In genomic region chr15:78422571-78423340, GRCh38 we compare ENCODE assay signal across 8 cellular contexts. TPM values are rescaled to one million over a fixed set of nuclear protein-coding genes. Genes with fewer than 3 reads are reported as not detected.
A peak's percentile ranks its signal among the peaks of the same experiment; 100 is the strongest.
DNase-seq lines count a peak whose midpoint lies in the region; ATAC-seq and TF ChIP-seq lines count a peak whose summit lies in the region.

No MANE protein-coding gene starts in this region.

- peak; percentile 96 for ATAC-seq in HCT116
- peak; percentile 86 for ATAC-seq in lung (ENCODE audit: insufficient read depth, low FRiP score)

- H3K27ac ChIP-seq in HCT116 (ENCODE audit: low read depth, low read length) (no peak overlapping the region), lung (ENCODE audit: low read depth in 1 of 2, low read length in 1 of 2) (no peak overlapping the region)

- CTCF ChIA-PET in HCT116 (lab: Charles Lee): interaction anchor here (0.8 to 2.2 kb wide), 12 partner anchors 10 to 182 kb away, joined by 3 to 28 read pairs (median 6); partner anchors contain the start of genes IREB2 and SKIC8

- H3K27me3 ChIP-seq in HCT116 (ENCODE audit: insufficient read depth, low read length) (no peaks in the 10 kb centered on the region), lung (ENCODE audit: control insufficient read depth, insufficient read depth) (no peaks in the 10 kb centered on the region)

- no peak overlapping the region for H3K9ac ChIP-seq in HCT116 (ENCODE audit: low read length)

- WGBS in lung, 2 donors: 55 to 61% methylated on average over 12 of the region's 12 CpGs

- H2AFZ ChIP-seq in HCT116 (ENCODE audit: low read depth, low read length, poor library complexity, severe bottlenecking): no peak overlapping the region

- H3K4me1 ChIP-seq in HCT116 (ENCODE audit: control insufficient read depth in 1 of 2, insufficient read depth in 2 of 2, low read length in 2 of 2) (peaks cover 0 to 14% of the 10 kb centered on the region in 2 experiments; a peak in 1 of 4 replicates), lung (ENCODE audit: control insufficient read depth in 2 of 2, insufficient read depth in 2 of 2, low read length in 2 of 2) (peaks cover 0 to 2% of the 10 kb centered on the region in 2 donors)

- no peaks in the 10 kb centered on the region for H3K9me2 ChIP-seq in HCT116 (ENCODE audit: insufficient read depth)

- H3K4me2 ChIP-seq in HCT116 (ENCODE audit: low read length): no peak overlapping the region

- H3K36me3 ChIP-seq in HCT116 (ENCODE audit: control insufficient read depth in 1 of 2, insufficient read depth in 2 of 2, low read length in 2 of 2): no peaks in the 10 kb centered on the region
- no peaks in the 10 kb centered on the region for H3K36me3 ChIP-seq in lung (ENCODE audit: control insufficient read depth in 2 of 2, insufficient read depth in 2 of 2, low read length in 2 of 2)

- no peak for TF ChIP-seq POLR2A in HCT116 (IDR thresholded peaks at IDR 0.05; ENCODE audit: borderline replicate concordance, extremely low read depth, insufficient read depth, insufficient read length)

- DNase-seq in Ammon's horn (ENCODE audit: low spot score): peak; percentile 81
- DNase-seq in HCT116 (ENCODE audit: low read depth, low spot score): peak; percentile 47
- DNase-seq in NCI-H748 (lab: John Stamatoyannopoulos, UW; ENCODE audit: unreplicated experiment): peak; percentile 54
- peak; percentile 63 for DNase-seq in activated CD4-positive, alpha-beta T cell treated with anti-CD3 and anti-CD28 coated beads, Interleukin-2, amount 50 U/mL, for 1 hour
- peak; percentile 50 for DNase-seq in dedifferentiated amniotic fluid mesenchymal stem cell (ENCODE audit: extremely low spot score)
- peak; percentile 67 for DNase-seq in lung (ENCODE audit: low spot score)
- peak; percentile 31 for DNase-seq in stimulated activated CD8-positive, alpha-beta memory T cell treated with anti-CD3 and anti-CD28 coated beads, Interleukin-15, amount 100 ng/mL, for 24 hours (ENCODE audit: low read depth)
- DNase-seq in NCI-H1930 (lab: John Stamatoyannopoulos, UW): no peak

- H3K9me3 ChIP-seq in HCT116 (ENCODE audit: control insufficient read depth in 1 of 2, insufficient read depth in 1 of 2, low read depth in 1 of 2, low read length in 2 of 2): no peaks in the 10 kb centered on the region
- H3K9me3 ChIP-seq in lung (ENCODE audit: control insufficient read depth in 2 of 2, insufficient read depth in 1 of 2, low read length in 1 of 2): peaks cover 0 to 2% of the 10 kb centered on the region in 2 donors

- H3K4me3 ChIP-seq in HCT116 (replicated peaks in 1 of 2; ENCODE audit: low read depth in 1 of 2, low read length in 2 of 2) (no peak overlapping the region), lung (no peak overlapping the region)

- POLR2A ChIA-PET in HCT116 (lab: Charles Lee): interaction anchor here (2.6 kb wide), 1 partner anchor 16 kb away, joined by 14 read pairs; the partner anchor contains the start of gene IREB2

- H4K20me1 ChIP-seq in HCT116 (ENCODE audit: insufficient read depth): no peaks in the 10 kb centered on the region

- no TSS peak for BruUV-seq in HCT116 (replicated peaks; lab: Mats Ljungman, UMichigan)

- intact Hi-C loops in HCT116 (cut with micrococcal nuclease): loop anchor here (1.0 to 2.0 kb wide), 2 partner anchors 114 to 310 kb away; no protein-coding TSS in a partner anchor

- peak; percentile 61 to 98 (median 97) for TF ChIP-seq CTCF in HCT116 (IDR thresholded peaks at IDR 0.05 in 2 of 3, conservative IDR thresholded peaks at IDR 0.05 in 1 of 3; ENCODE audit: borderline replicate concordance in 1 of 3, insufficient read depth in 1 of 3, low read depth in 2 of 3, low read length in 2 of 3)
- peak; percentile 86 for TF ChIP-seq CTCF in lung (IDR thresholded peaks at IDR 0.05; ENCODE audit: control extremely low read depth, extremely low read depth)

- no peaks in the 10 kb centered on the region for H3K79me2 ChIP-seq in HCT116 (ENCODE audit: insufficient read depth, low read length)

- RAD21 ChIA-PET in HCT116 (lab: Charles Lee; ENCODE audit: low non-redundant PET in 1 of 2, low total read pairs in 2 of 2, uncharacterized antibody in 2 of 2, unreplicated experiment in 2 of 2): interaction anchor here (0.6 to 0.7 kb wide), 2 partner anchors 108 to 123 kb away, joined by 5 read pairs; partner anchors contain the start of gene SKIC8 (in 1 of the 2)

- TF ChIP-seq RAD21 in HCT116 (IDR thresholded peaks at IDR 0.05; ENCODE audit: low read depth): peak; percentile 65

TF ChIP-seq in HCT116, 20 proteins besides CTCF, POLR2A, EP300 and RAD21:
- TF ChIP-seq ZNF274 (IDR thresholded peaks at IDR 0.05; ENCODE audit: low read depth, low read length) (no peak), EZH2phosphoT487 (IDR thresholded peaks at IDR 0.05; ENCODE audit: borderline replicate concordance) (no peak), YY1 (IDR thresholded peaks at IDR 0.05; ENCODE audit: extremely low read depth, insufficient replicate concordance, low read depth, low read length) (no peak), TCF7L2 (IDR thresholded peaks at IDR 0.05; ENCODE audit: borderline replicate concordance, extremely low read depth, insufficient read depth, insufficient read length) (no peak), REST (IDR thresholded peaks at IDR 0.05; ENCODE audit: low read depth) (no peak), SP1 (IDR thresholded peaks at IDR 0.05; ENCODE audit: low read depth) (no peak), ZFX (IDR thresholded peaks at IDR 0.05) (no peak), EZH2 (IDR thresholded peaks at IDR 0.05) (no peak), JUND (IDR thresholded peaks at IDR 0.05) (no peak), CBX3 (IDR thresholded peaks at IDR 0.05; ENCODE audit: low read depth) (no peak), SRF (IDR thresholded peaks at IDR 0.05; ENCODE audit: low read depth) (no peak), CEBPB (IDR thresholded peaks at IDR 0.05; ENCODE audit: low read depth) (no peak)
- TF ChIP-seq, protein P1, sequence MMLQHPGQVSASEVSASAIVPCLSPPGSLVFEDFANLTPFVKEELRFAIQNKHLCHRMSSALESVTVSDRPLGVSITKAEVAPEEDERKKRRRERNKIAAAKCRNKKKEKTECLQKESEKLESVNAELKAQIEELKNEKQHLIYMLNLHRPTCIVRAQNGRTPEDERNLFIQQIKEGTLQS (IDR thresholded peaks at IDR 0.05): no peak
- TF ChIP-seq, protein P2, sequence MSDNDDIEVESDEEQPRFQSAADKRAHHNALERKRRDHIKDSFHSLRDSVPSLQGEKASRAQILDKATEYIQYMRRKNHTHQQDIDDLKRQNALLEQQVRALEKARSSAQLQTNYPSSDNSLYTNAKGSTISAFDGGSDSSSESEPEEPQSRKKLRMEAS (IDR thresholded peaks at IDR 0.05): no peak

RNA-seq across cellular contexts. Expression of gene IREB2, which starts 15.3 kb away (rescaled TPM):
- total RNA-seq in HCT116 (2021; ENCODE audit: unreplicated experiment) (57.6 TPM), lung (10 to 100 TPM; 56.9 to 71.5 TPM)
- 8.5 and 12.5 TPM in 2 replicates for polyA plus RNA-seq in HCT116 (2012)
- polyA plus RNA-seq in lung: 10 to 100 TPM in 1 of 2 donors, 1 to 10 TPM in 1; 9.8 to 19.9 TPM

Comparison
In these comparisons a context has a peak if more than half of its experiments do, and no peak if none do; other contexts are left out.
1. DNase-seq: peak in Ammon's horn (single experiment), HCT116 (single experiment), NCI-H748 (single experiment), activated CD4-positive, alpha-beta T cell treated with anti-CD3 and anti-CD28 coated beads, Interleukin-2, amount 50 U/mL, for 1 hour (single experiment), dedifferentiated amniotic fluid mesenchymal stem cell (single experiment), lung (single experiment) and stimulated activated CD8-positive, alpha-beta memory T cell treated with anti-CD3 and anti-CD28 coated beads, Interleukin-15, amount 100 ng/mL, for 24 hours (single experiment); none in NCI-H1930 (0 of 2).